In the genomic region with DNA sequence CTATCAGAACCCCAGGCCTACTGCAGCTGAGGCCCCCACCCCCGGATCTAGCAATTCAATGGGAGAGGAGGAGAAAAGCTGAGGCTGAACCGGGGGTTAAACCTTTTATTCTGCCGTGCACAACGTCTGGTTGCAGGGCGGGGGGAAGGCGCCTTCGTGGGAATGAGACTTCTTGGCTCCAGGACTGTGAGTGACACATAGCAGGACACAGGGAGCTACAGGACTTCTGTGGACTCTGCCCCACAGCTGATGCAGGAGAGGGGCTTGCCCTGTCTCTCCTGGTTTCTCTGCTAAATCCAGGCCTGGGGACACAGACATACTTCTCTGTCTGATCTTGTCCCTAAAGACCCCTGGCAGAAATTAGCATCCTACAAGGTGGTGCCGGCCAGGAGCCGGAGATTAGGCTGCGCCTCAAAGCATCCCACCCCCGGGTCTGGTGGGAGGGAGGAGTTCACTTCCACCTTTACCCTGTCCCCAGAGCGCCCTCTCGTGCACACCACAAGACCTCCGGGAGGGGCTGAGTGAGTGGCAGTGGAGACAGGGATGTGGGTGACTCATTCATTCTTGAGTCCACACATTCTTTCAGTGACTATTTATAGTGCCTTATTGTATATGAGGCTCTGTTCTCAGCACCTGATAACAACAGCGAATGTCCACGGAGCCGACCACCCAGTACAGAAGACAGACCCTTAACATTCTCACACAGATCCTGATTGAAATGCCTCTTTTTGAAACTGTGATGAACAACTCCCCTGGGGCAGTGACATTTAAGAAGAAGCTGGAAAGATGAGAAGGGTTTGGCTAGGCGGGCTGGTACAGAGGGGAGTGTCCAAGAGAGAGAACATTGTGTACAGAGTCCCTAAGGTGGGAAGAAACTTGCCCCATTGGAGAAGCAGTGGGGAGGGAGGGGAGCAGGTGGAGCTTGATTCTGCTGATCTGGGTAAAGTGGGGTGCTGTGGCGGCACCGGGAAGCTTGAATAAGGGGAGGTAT, we compare ENCODE assay signal across 8 cellular contexts. TPM values are rescaled to one million over a fixed set of nuclear protein-coding genes. Genes with fewer than 3 reads are reported as not detected.
A peak's percentile ranks its signal among the peaks of the same experiment; 100 is the strongest.
DNase-seq lines count a peak whose midpoint lies in the region; ATAC-seq, FAIRE-seq and TF ChIP-seq lines count a peak whose summit lies in the region.

No MANE protein-coding gene starts in this region.

- H3K4me3 Mint-ChIP-seq in stimulated activated naive CD8-positive, alpha-beta T cell treated with anti-CD3 and anti-CD28 coated beads, Interleukin-15, Interleukin-2, amounts not matched to agents 100 ng/mL and 50 ng/mL, for 24 hours: no peak overlapping the region

- ATAC-seq in GM18867 (IDR thresholded peaks at IDR 0.05; ENCODE audit: unreplicated experiment): peak; percentile 45
- no peak for ATAC-seq in GM19324 (IDR thresholded peaks at IDR 0.05; ENCODE audit: low FRiP score, unreplicated experiment)

- no peaks in the 10 kb centered on the region for H3K9me3 Mint-ChIP-seq in stimulated activated naive CD8-positive, alpha-beta T cell treated with anti-CD3 and anti-CD28 coated beads, Interleukin-15, Interleukin-2, amounts not matched to agents 100 ng/mL and 50 ng/mL, for 24 hours

- H3K27ac ChIP-seq in kidney (ENCODE audit: low read depth in 2 of 2, low read length in 2 of 2): no peak overlapping the region

- no peak overlapping the region for H3K4me3 ChIP-seq in kidney (ENCODE audit: low read length in 2 of 2)

- TF ChIP-seq CTCF in kidney (IDR thresholded peaks at IDR 0.05; ENCODE audit: borderline replicate concordance, extremely low read depth, insufficient read depth): no peak

- intact Hi-C loops in kidney (cut with DNase I): no loop called here

- H3K36me3 ChIP-seq in kidney (ENCODE audit: control insufficient read depth in 1 of 2, insufficient read depth in 2 of 2, low read length in 2 of 2): peaks cover 0 to 9% of the 10 kb centered on the region in 2 donors

- DNase-seq in ACHN (peak; percentile 93), NCI-H524 (lab: John Stamatoyannopoulos, UW) (peak; percentile 4 to 74), amniotic stem cell (lab: John Stamatoyannopoulos, UW) (peak; percentile 78), iPS DF 19.7 (ENCODE audit: low read depth, low spot score) (peak; percentile 52), kidney (no peak)

- H3K4me1 Mint-ChIP-seq in stimulated activated naive CD8-positive, alpha-beta T cell treated with anti-CD3 and anti-CD28 coated beads, Interleukin-15, Interleukin-2, amounts not matched to agents 100 ng/mL and 50 ng/mL, for 24 hours (ENCODE audit: low read depth): peaks cover 13% of the 10 kb centered on the region

- H3K4me1 ChIP-seq in kidney (ENCODE audit: control insufficient read depth in 1 of 2, insufficient read depth in 1 of 2, low read depth in 1 of 2, low read length in 2 of 2): no peaks in the 10 kb centered on the region

- H3K9me3 ChIP-seq in kidney (ENCODE audit: control insufficient read depth in 1 of 2, low read length in 2 of 2): no peaks in the 10 kb centered on the region

- peak overlapping the region; percentile 39 for H3K27ac Mint-ChIP-seq in stimulated activated naive CD8-positive, alpha-beta T cell treated with anti-CD3 and anti-CD28 coated beads, Interleukin-15, Interleukin-2, amounts not matched to agents 100 ng/mL and 50 ng/mL, for 24 hours

- no peaks in the 10 kb centered on the region for H3K36me3 Mint-ChIP-seq in stimulated activated naive CD8-positive, alpha-beta T cell treated with anti-CD3 and anti-CD28 coated beads, Interleukin-15, Interleukin-2, amounts not matched to agents 100 ng/mL and 50 ng/mL, for 24 hours (ENCODE audit: low read depth)

- in situ Hi-C loops in ACHN (cut with HindIII; ENCODE audit: low pct_ligation_motif_present, low pct_unique_long_range_greater_than_20kb, low sequenced_read_pairs): no loop called here

- H3K27me3 Mint-ChIP-seq in stimulated activated naive CD8-positive, alpha-beta T cell treated with anti-CD3 and anti-CD28 coated beads, Interleukin-15, Interleukin-2, amounts not matched to agents 100 ng/mL and 50 ng/mL, for 24 hours: no peaks in the 10 kb centered on the region

- no peak for FAIRE-seq in kidney (lab: Jason Lieb, UNC)

- no peak overlapping the region for H3K9ac ChIP-seq in kidney (ENCODE audit: low read length in 2 of 2)

RNA-seq across cellular contexts. Expression of a gene that starts 38.9 kb away (rescaled TPM):
- 51.4 TPM for total RNA-seq in kidney
- polyA plus RNA-seq in kidney (ENCODE audit: insufficient read depth, low read depth, low replicate concordance): 54.5 TPM
